21 cellular contexts compared by ENCODE assay signal in the genomic region with DNA sequence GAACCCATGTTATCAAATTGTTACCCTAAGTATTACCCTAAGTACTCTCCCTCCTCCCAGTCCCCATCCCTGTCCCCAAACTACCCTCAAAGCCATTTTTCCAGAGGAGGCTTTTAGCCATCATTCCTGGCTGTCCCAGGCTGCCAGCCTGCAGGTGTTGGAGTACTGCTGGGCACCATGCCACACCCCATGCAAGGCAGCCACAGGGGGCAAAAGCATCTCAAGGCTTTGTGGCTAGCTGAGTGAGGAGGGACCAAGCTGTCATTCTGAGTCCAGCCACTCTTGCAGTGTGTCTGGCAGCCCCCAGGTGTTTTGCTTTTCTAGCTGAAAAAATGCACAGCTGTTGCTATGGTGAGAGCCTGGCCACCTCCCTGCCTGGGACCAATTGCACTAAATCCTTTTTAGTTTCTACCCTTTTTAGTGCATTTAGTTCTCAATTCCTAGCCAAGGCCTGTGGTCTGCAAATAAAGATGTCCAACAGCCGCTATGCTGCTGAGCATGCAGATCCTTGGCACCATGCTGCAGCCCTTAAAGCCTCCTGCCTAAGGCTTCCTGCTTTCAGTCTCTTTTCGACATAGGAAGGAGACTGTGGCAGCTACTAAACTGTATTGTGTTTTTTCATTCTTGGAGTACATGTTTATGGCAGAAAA. TPM values are rescaled to one million over a fixed set of nuclear protein-coding genes. Genes with fewer than 3 reads are reported as not detected.
DNase-seq lines count a peak whose midpoint lies in the region; ATAC-seq and TF ChIP-seq lines count a peak whose summit lies in the region.
"Had no signal": no experiment of that assay in that cellular context is flagged by ENCODE, and none has a peak within 500 bp of the region (broad histone marks: within the 10 kb centered on the region; RNA-seq: fewer than 3 reads in every experiment).

No MANE protein-coding gene starts in this region.

- peaks cover 23 to 29% of the 10 kb centered on the region in 2 experiments; a peak in 3 of 4 replicates for H3K36me3 ChIP-seq in HCT116 (ENCODE audit: control insufficient read depth in 1 of 2, insufficient read depth in 2 of 2, low read length in 2 of 2)
- H3K36me3 ChIP-seq: breast epithelium had no signal

- RAD21 ChIA-PET in HCT116 (lab: Charles Lee; ENCODE audit: low non-redundant PET in 1 of 2, low total read pairs in 2 of 2, uncharacterized antibody in 2 of 2, unreplicated experiment in 2 of 2), result no interaction called here

- no peaks in the 10 kb centered on the region for H3K27me3 ChIP-seq in HCT116 (ENCODE audit: insufficient read depth, low read length)
- H3K27me3 ChIP-seq: breast epithelium, transverse colon had no signal

- DNase-seq in DMS79 (lab: John Stamatoyannopoulos, UW) (peak; percentile 88), HCT116 (ENCODE audit: low read depth, low spot score) (no peak), NCI-H69 (lab: John Stamatoyannopoulos, UW) (peak; percentile 89), medulla oblongata (ENCODE audit: extremely low spot score) (peak; percentile 28), mesothelial cell of epicardium (ENCODE audit: low spot score in 2 of 2, unreplicated experiment in 2 of 2) (no peak), glomerular visceral epithelial cell (ENCODE audit: extremely low spot score) (no peak)
- DNase-seq: CD4-positive, alpha-beta T cell; cortex of kidney; DMS53; GM23248; Kasumi-1; OCI-M1; SHP77; stimulated activated naive CD8-positive, alpha-beta T cell treated with anti-CD3 and anti-CD28 coated beads, Interleukin-15, Interleukin-2, amounts not matched to agents 100 U/mL and 50 U/mL, for 24 hours; transverse colon had no signal

- no peak for TF ChIP-seq POLR2A in HCT116 (IDR thresholded peaks at IDR 0.05; ENCODE audit: borderline replicate concordance, extremely low read depth, insufficient read depth, insufficient read length)

- no peak for TF ChIP-seq RAD21 in HCT116 (IDR thresholded peaks at IDR 0.05; ENCODE audit: low read depth)

- no peaks in the 10 kb centered on the region; the same call in 1 of the 2 replicates for H4K20me1 ChIP-seq in HCT116 (ENCODE audit: insufficient read depth)

- no peak overlapping the region for H2AFZ ChIP-seq in HCT116 (ENCODE audit: low read depth, low read length, poor library complexity, severe bottlenecking)
- H2AFZ ChIP-seq: GM23248 had no signal

- no peaks in the 10 kb centered on the region for H3K4me1 ChIP-seq in HCT116 (ENCODE audit: control insufficient read depth in 1 of 2, insufficient read depth in 2 of 2, low read length in 2 of 2)
- H3K4me1 ChIP-seq: breast epithelium had no signal

- H3K9me3 ChIP-seq in HCT116 (ENCODE audit: control insufficient read depth in 1 of 2, insufficient read depth in 1 of 2, low read depth in 1 of 2, low read length in 2 of 2), result no peaks in the 10 kb centered on the region
- H3K9me3 ChIP-seq: breast epithelium, transverse colon had no signal

- H3K9ac ChIP-seq in HCT116 (ENCODE audit: low read length), result no peak overlapping the region
- H3K9ac ChIP-seq: GM23248 had no signal

- H3K79me2 ChIP-seq in HCT116 (ENCODE audit: insufficient read depth, low read length), result peaks cover 7% of the 10 kb centered on the region

- TF ChIP-seq CTCF in HCT116 (IDR thresholded peaks at IDR 0.05 in 2 of 3, conservative IDR thresholded peaks at IDR 0.05 in 1 of 3; ENCODE audit: borderline replicate concordance in 1 of 3, insufficient read depth in 1 of 3, low read depth in 2 of 3, low read length in 2 of 3), result no peak
- no peak for TF ChIP-seq CTCF in mesothelial cell of epicardium (IDR thresholded peaks at IDR 0.05; ENCODE audit: unreplicated experiment)

- no peak overlapping the region for H3K27ac ChIP-seq in HCT116 (ENCODE audit: low read depth, low read length)
- H3K27ac ChIP-seq: breast epithelium, GM23248, skin epidermis had no signal

- peaks cover 13% of the 10 kb centered on the region for H3K4me1 Mint-ChIP-seq in mesothelial cell of epicardium

- no peak overlapping the region for H3K27ac Mint-ChIP-seq in mesothelial cell of epicardium
- H3K27ac Mint-ChIP-seq: activated T-helper 2 cell treated with anti-CD3 and anti-CD28 coated beads, Interferon-gamma antibody, Interleukin-2, Interleukin-4, amounts not matched to agents 10 μg/mL and 5 μg/mL and 100 μg/mL, durations not matched to agents 14 hours and 24 hours and 36 hours; CD4-positive, alpha-beta T cell; progenitor cell of endocrine pancreas had no signal

- no peaks in the 10 kb centered on the region for H3K9me2 ChIP-seq in HCT116 (ENCODE audit: insufficient read depth)

- CTCF ChIA-PET in HCT116 (lab: Charles Lee), result no interaction called here

- no TSS peak for BruUV-seq in HCT116 (replicated peaks; lab: Mats Ljungman, UMichigan)

- ATAC-seq in HCT116 (peak; percentile 38; the same call in 1 of the 2 replicates), HG02885 (IDR thresholded peaks at IDR 0.05; ENCODE audit: poor library complexity, unreplicated experiment) (no peak)
- ATAC-seq: left lobe of liver; stimulated activated naive CD8-positive, alpha-beta T cell treated with anti-CD3 and anti-CD28 coated beads, Interleukin-15, Interleukin-2, amounts not matched to agents 100 U/mL and 50 U/mL, for 24 hours had no signal

- peaks cover 16% of the 10 kb centered on the region for H3K36me3 Mint-ChIP-seq in mesothelial cell of epicardium

- no peak overlapping the region for H3K4me2 ChIP-seq in HCT116 (ENCODE audit: low read length)

- H3K4me3 ChIP-seq in HCT116 (replicated peaks in 1 of 2; ENCODE audit: low read depth in 1 of 2, low read length in 2 of 2), result no peak overlapping the region
- H3K4me3 ChIP-seq: breast epithelium, GM23248, skin epidermis, transverse colon had no signal

- intact Hi-C loops in HCT116 (cut with micrococcal nuclease), result no loop called here

- POLR2A ChIA-PET in HCT116 (lab: Charles Lee), result no interaction called here

- H3K9me3 Mint-ChIP-seq in mesothelial cell of epicardium, result no peaks in the 10 kb centered on the region
- H3K9me3 Mint-ChIP-seq: activated T-helper 2 cell treated with anti-CD3 and anti-CD28 coated beads, Interferon-gamma antibody, Interleukin-2, Interleukin-4, amounts not matched to agents 10 μg/mL and 5 μg/mL and 100 μg/mL, durations not matched to agents 14 hours and 24 hours and 36 hours; CD4-positive, alpha-beta T cell had no signal

- no peaks in the 10 kb centered on the region for H3K27me3 Mint-ChIP-seq in mesothelial cell of epicardium (ENCODE audit: low read depth)
- H3K27me3 Mint-ChIP-seq: CD4-positive, alpha-beta T cell; progenitor cell of endocrine pancreas had no signal

- H3K4me3 Mint-ChIP-seq in mesothelial cell of epicardium, result no peak overlapping the region
- H3K4me3 Mint-ChIP-seq: CD4-positive, alpha-beta T cell had no signal

TF ChIP-seq in HCT116, 20 proteins besides CTCF, POLR2A, EP300 and RAD21:
- TF ChIP-seq, protein P1, sequence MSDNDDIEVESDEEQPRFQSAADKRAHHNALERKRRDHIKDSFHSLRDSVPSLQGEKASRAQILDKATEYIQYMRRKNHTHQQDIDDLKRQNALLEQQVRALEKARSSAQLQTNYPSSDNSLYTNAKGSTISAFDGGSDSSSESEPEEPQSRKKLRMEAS (IDR thresholded peaks at IDR 0.05), result no peak
- no peak for TF ChIP-seq TCF7L2 (IDR thresholded peaks at IDR 0.05; ENCODE audit: borderline replicate concordance, extremely low read depth, insufficient read depth, insufficient read length)
- TF ChIP-seq, protein P2, sequence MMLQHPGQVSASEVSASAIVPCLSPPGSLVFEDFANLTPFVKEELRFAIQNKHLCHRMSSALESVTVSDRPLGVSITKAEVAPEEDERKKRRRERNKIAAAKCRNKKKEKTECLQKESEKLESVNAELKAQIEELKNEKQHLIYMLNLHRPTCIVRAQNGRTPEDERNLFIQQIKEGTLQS (IDR thresholded peaks at IDR 0.05), result no peak
- TF ChIP-seq CEBPB (IDR thresholded peaks at IDR 0.05; ENCODE audit: low read depth), result no peak
- no peak for TF ChIP-seq SIN3A (IDR thresholded peaks at IDR 0.05; ENCODE audit: low read depth)
- no peak for TF ChIP-seq SP1 (IDR thresholded peaks at IDR 0.05; ENCODE audit: low read depth)
TF ChIP-seq in HCT116: peak in this region for 0.

RNA-seq across cellular contexts. Expression of a gene that starts 50.4 kb away (rescaled TPM):
- total RNA-seq in HCT116 (2021; ENCODE audit: unreplicated experiment), result 3.5 TPM
- 4.6 and 4.7 TPM in 2 replicates for polyA plus RNA-seq in HCT116 (2012)
- total RNA-seq in mesothelial cell of epicardium, result 8.0 to 9.2 TPM (median 8.2 TPM) in 3 replicates

RNA-seq across cellular contexts. Expression of a gene that starts 55.8 kb away (rescaled TPM):
- 88.6 TPM for total RNA-seq in HCT116 (2021; ENCODE audit: unreplicated experiment)
- 57.7 and 79.3 TPM in 2 replicates for polyA plus RNA-seq in HCT116 (2012)
- total RNA-seq in mesothelial cell of epicardium, result 38.7 to 39.9 TPM (median 39.2 TPM) in 3 replicates

RNA-seq across cellular contexts. Expression of a gene that starts 55.8 kb away (rescaled TPM):
- total RNA-seq in HCT116 (2021; ENCODE audit: unreplicated experiment) (32.5 TPM), mesothelial cell of epicardium (16.7 to 22.1 TPM (median 20.5 TPM) in 3 replicates)
- polyA plus RNA-seq in HCT116 (2012), result 15.7 and 16.6 TPM in 2 replicates

Comparison
In these comparisons a context has a peak if more than half of its experiments do, and no peak if none do; other contexts are left out.
1. DNase-seq: peak in DMS79 (single experiment), NCI-H69 (single experiment) and medulla oblongata (single experiment); none in HCT116 (single experiment), mesothelial cell of epicardium (0 of 2) and glomerular visceral epithelial cell (single experiment).